ENCODE assay signal across 10 cellular contexts in genomic region chr2:42053791-42054656, GRCh38. TPM values are rescaled to one million over a fixed set of nuclear protein-coding genes. Genes with fewer than 3 reads are reported as not detected.
DNase-seq lines count a peak whose midpoint lies in the region; ATAC-seq and TF ChIP-seq lines count a peak whose summit lies in the region.
"Had no signal": no experiment of that assay in that cellular context is flagged by ENCODE, and none has a peak within 500 bp of the region (broad histone marks: within the 10 kb centered on the region; RNA-seq: fewer than 3 reads in every experiment).

No MANE protein-coding gene starts in this region.

- no peak overlapping the region for H3K14ac ChIP-seq in trophoblast cell (ENCODE audit: low read length)

- POLR2A ChIA-PET in CD8-positive, alpha-beta memory T cell (lab: Charles Lee), result no interaction called here

- no peak overlapping the region for H2BK120ac ChIP-seq in trophoblast cell (ENCODE audit: insufficient read depth, low read length, poor library complexity)

- H3K27me3 ChIP-seq in layer of hippocampus (ENCODE audit: control insufficient read depth, insufficient read depth, low read length) (no peaks in the 10 kb centered on the region), trophoblast cell (ENCODE audit: insufficient read depth, low read length) (no peaks in the 10 kb centered on the region), aorta (ENCODE audit: control insufficient read depth in 1 of 2, insufficient read depth in 2 of 2, low read length in 1 of 2) (no peaks in the 10 kb centered on the region)
- H3K27me3 ChIP-seq in CD8-positive, alpha-beta memory T cell (ENCODE audit: insufficient read depth, low read length, poor library complexity, severe bottlenecking), result no peaks in the 10 kb centered on the region

- H3K4me2 ChIP-seq in trophoblast cell (ENCODE audit: low read length), result no peak overlapping the region

- H3K36me3 ChIP-seq in trophoblast cell (ENCODE audit: control insufficient read depth in 1 of 2, insufficient read depth in 2 of 2, low read length in 2 of 2), result peaks cover 51 to 57% of the 10 kb centered on the region in 2 experiments
- H3K36me3 ChIP-seq in aorta (ENCODE audit: control insufficient read depth in 1 of 2, insufficient read depth in 2 of 2, low read length in 1 of 2), result peaks cover 5 to 18% of the 10 kb centered on the region in 2 donors
- no peaks in the 10 kb centered on the region for H3K36me3 ChIP-seq in CD8-positive, alpha-beta memory T cell (ENCODE audit: insufficient read depth, low read length)

- no peak overlapping the region for H3K23ac ChIP-seq in trophoblast cell (ENCODE audit: low read length)

- no peaks in the 10 kb centered on the region for H3K9me3 Mint-ChIP-seq in chondrocyte (ENCODE audit: low read depth)
- no peaks in the 10 kb centered on the region for H3K9me3 Mint-ChIP-seq in activated T-cell treated with anti-CD3 and anti-CD28 coated beads, Interleukin-2, amount 50 U/mL, for 24 hours
- no peaks in the 10 kb centered on the region for H3K9me3 Mint-ChIP-seq in CD8-positive, alpha-beta memory T cell
- H3K9me3 Mint-ChIP-seq: activated CD4-positive, alpha-beta T cell treated with anti-CD3 and anti-CD28 coated beads, Interleukin-2, amount 10 ng/mL, durations not matched to agents 24 days and 14 days had no signal

- H3K27me3 Mint-ChIP-seq in chondrocyte (ENCODE audit: low read depth), result no peaks in the 10 kb centered on the region
- peaks cover 31% of the 10 kb centered on the region for H3K27me3 Mint-ChIP-seq in activated T-cell treated with anti-CD3 and anti-CD28 coated beads, Interleukin-2, amount 50 U/mL, for 24 hours
- H3K27me3 Mint-ChIP-seq in CD8-positive, alpha-beta memory T cell, result peaks cover 16 to 36% of the 10 kb centered on the region in 2 donors

- peaks cover 2% of the 10 kb centered on the region for H3K79me1 ChIP-seq in trophoblast cell (ENCODE audit: low read length)

- H3K27ac Mint-ChIP-seq in chondrocyte (ENCODE audit: unreplicated experiment), result peak overlapping the region; percentile 90
- H3K27ac Mint-ChIP-seq in activated T-cell treated with anti-CD3 and anti-CD28 coated beads, Interleukin-2, amount 50 U/mL, for 24 hours, result no peak overlapping the region
- H3K27ac Mint-ChIP-seq in CD8-positive, alpha-beta memory T cell, result peak overlapping the region in 2 of 8 donors; percentile 61 to 86
- H3K27ac Mint-ChIP-seq: activated CD4-positive, alpha-beta T cell treated with anti-CD3 and anti-CD28 coated beads, Interleukin-2, amount 10 ng/mL, durations not matched to agents 24 days and 14 days had no signal

- H3K36me3 Mint-ChIP-seq in chondrocyte (ENCODE audit: low read depth), result peaks cover 47% of the 10 kb centered on the region
- no peaks in the 10 kb centered on the region for H3K36me3 Mint-ChIP-seq in activated T-cell treated with anti-CD3 and anti-CD28 coated beads, Interleukin-2, amount 50 U/mL, for 24 hours (ENCODE audit: low read depth)
- H3K36me3 Mint-ChIP-seq in CD8-positive, alpha-beta memory T cell, result no peaks in the 10 kb centered on the region

- CTCF ChIA-PET in CD8-positive, alpha-beta memory T cell (lab: Charles Lee), result no interaction called here

- no peak overlapping the region for H3K9ac ChIP-seq in trophoblast cell (ENCODE audit: low read length)

- no peak overlapping the region for H2BK5ac ChIP-seq in trophoblast cell (ENCODE audit: low read depth, low read length, poor library complexity)

- no peak overlapping the region for H4K91ac ChIP-seq in trophoblast cell (ENCODE audit: low read depth, low read length)

- peaks cover 12% of the 10 kb centered on the region for H3K79me2 ChIP-seq in trophoblast cell (ENCODE audit: control insufficient read depth, insufficient read depth, low read length, poor library complexity)

- H3K4me3 ChIP-seq in trophoblast cell (ENCODE audit: low read depth, low read length) (no peak overlapping the region), aorta (ENCODE audit: low read length in 2 of 2) (no peak overlapping the region)
- H3K4me3 ChIP-seq in CD8-positive, alpha-beta memory T cell (ENCODE audit: low read length), result no peak overlapping the region

- peak overlapping the region; percentile 24 for H2BK12ac ChIP-seq in trophoblast cell (ENCODE audit: low read length)

- peak; percentile 81 for ATAC-seq in aorta (ENCODE audit: low FRiP score)

- no peak overlapping the region for H2AK5ac ChIP-seq in trophoblast cell (ENCODE audit: low read length)

- no CpG with 5 or more reads among the region's 23 CpGs for WGBS in trophoblast cell (ENCODE audit: extremely low coverage, insufficient coverage, insufficient read length)
- 6 to 10% methylated on average over 23 of the region's 23 CpGs for WGBS in aorta, 2 donors

- H4K12ac ChIP-seq in trophoblast cell (ENCODE audit: low read depth, low read length), result no peak overlapping the region

- TF ChIP-seq CTCF in chondrocyte (IDR thresholded peaks at IDR 0.05), result no peak

- no peak overlapping the region for H2AFZ ChIP-seq in trophoblast cell (ENCODE audit: insufficient read depth, low read length, poor library complexity)

- peak overlapping the region; percentile 12 for H3K4ac ChIP-seq in trophoblast cell (ENCODE audit: low read depth, low read length)

- peak overlapping the region; percentile 95 for H3K4me3 Mint-ChIP-seq in chondrocyte (ENCODE audit: unreplicated experiment)
- H3K4me3 Mint-ChIP-seq in activated T-cell treated with anti-CD3 and anti-CD28 coated beads, Interleukin-2, amount 50 U/mL, for 24 hours, result no peak overlapping the region
- H3K4me3 Mint-ChIP-seq in CD8-positive, alpha-beta memory T cell, result no peak overlapping the region
- H3K4me3 Mint-ChIP-seq: activated CD4-positive, alpha-beta T cell treated with anti-CD3 and anti-CD28 coated beads, Interleukin-2, amount 10 ng/mL, durations not matched to agents 24 days and 14 days had no signal

- peak overlapping the region; percentile 42 for H3K18ac ChIP-seq in trophoblast cell (ENCODE audit: low read length)

- H3K4me1 Mint-ChIP-seq in chondrocyte (ENCODE audit: low read depth), result peaks cover 66% of the 10 kb centered on the region
- no peaks in the 10 kb centered on the region for H3K4me1 Mint-ChIP-seq in activated T-cell treated with anti-CD3 and anti-CD28 coated beads, Interleukin-2, amount 50 U/mL, for 24 hours (ENCODE audit: low read depth)
- H3K4me1 Mint-ChIP-seq in CD8-positive, alpha-beta memory T cell, result no peaks in the 10 kb centered on the region
- H3K4me1 Mint-ChIP-seq: activated CD4-positive, alpha-beta T cell treated with anti-CD3 and anti-CD28 coated beads, Interleukin-2, amount 10 ng/mL, durations not matched to agents 24 days and 14 days had no signal

- H4K8ac ChIP-seq in trophoblast cell (ENCODE audit: low read depth, low read length), result no peak overlapping the region

- intact Hi-C loops in aorta (cut with DNase I), result loop anchor here (2.0 to 10.0 kb wide), 4 partner anchors 57 to 1171 kb away; partner anchors contain the start of gene ZFP36L2 (in 1 of the 2)

- no peaks in the 10 kb centered on the region for H3K9me3 ChIP-seq in trophoblast cell (ENCODE audit: insufficient read depth, low read depth, low read length)
- H3K9me3 ChIP-seq in aorta (ENCODE audit: control insufficient read depth, low read length), result no peaks in the 10 kb centered on the region
- no peaks in the 10 kb centered on the region for H3K9me3 ChIP-seq in CD8-positive, alpha-beta memory T cell (ENCODE audit: low read length)

- DNase-seq in chondrocyte (ENCODE audit: low spot score) (no peak), trophoblast cell (no peak), aorta (peak; percentile 84 to 88), NCI-H1694 treated with DMSO at 0.1 percent for 48 hours (lab: John Stamatoyannopoulos, UW) (no peak)
- no peak for DNase-seq in activated T-cell treated with anti-CD3 and anti-CD28 coated beads, Interleukin-2, amount 50 U/mL, for 24 hours
- no peak for DNase-seq in CD8-positive, alpha-beta memory T cell
- DNase-seq: activated CD4-positive, alpha-beta T cell treated with anti-CD3 and anti-CD28 coated beads, Interleukin-2, amount 10 ng/mL, durations not matched to agents 24 days and 14 days; activated naive CD4-positive, alpha-beta T cell treated with Interleukin-2 at 50 U/mL for 16 hours; KBM-7 had no signal

- H3K4me1 ChIP-seq in trophoblast cell (ENCODE audit: control insufficient read depth in 1 of 2, insufficient read depth in 2 of 2, low read length in 2 of 2) (peaks cover 27 to 47% of the 10 kb centered on the region in 2 experiments), aorta (ENCODE audit: control insufficient read depth in 1 of 2, insufficient read depth in 2 of 2, low read length in 2 of 2) (peaks cover 3 to 6% of the 10 kb centered on the region in 2 donors)
- H3K4me1 ChIP-seq in CD8-positive, alpha-beta memory T cell (ENCODE audit: insufficient read depth, low read length), result no peaks in the 10 kb centered on the region

- peak overlapping the region; percentile 57 for H3K27ac ChIP-seq in layer of hippocampus (ENCODE audit: low read depth, low read length)
- no peak overlapping the region for H3K27ac ChIP-seq in trophoblast cell (ENCODE audit: low read depth, low read length)
- H3K27ac ChIP-seq in aorta (ENCODE audit: low read depth in 1 of 2, low read length in 2 of 2), result peak overlapping the region; percentile 79 to 91
- no peak overlapping the region for H3K27ac ChIP-seq in CD8-positive, alpha-beta memory T cell (ENCODE audit: low read depth, low read length)

RNA-seq across cellular contexts. Expression of gene PKDCC, which starts 6.2 kb away (rescaled TPM):
- total RNA-seq in chondrocyte (83.1 to 164 TPM (median 155 TPM) in 3 replicates), aorta (100 to 1,000 TPM; 148 to 258 TPM)
- polyA plus RNA-seq in trophoblast cell (2013), result 35.3 and 39.5 TPM in 2 replicates
- polyA plus RNA-seq in aorta, result 100 to 1,000 TPM in 1 of 2 donors, 10 to 100 TPM in 1; 48.8 to 182 TPM
- under 1 TPM in 1 of 2 experiments, not detected in 1; 0.28 TPM for total RNA-seq in CD8-positive, alpha-beta memory T cell
- 0.78 TPM for polyA plus RNA-seq in CD8-positive, alpha-beta memory T cell
- total RNA-seq: activated CD4-positive, alpha-beta T cell treated with anti-CD3 and anti-CD28 coated beads, Interleukin-2, amount 10 ng/mL, durations not matched to agents 24 days and 14 days had no signal

Comparison
In these comparisons a context has a peak if more than half of its experiments do, and no peak if none do; other contexts are left out.
1. DNase-seq: peak in aorta (2 of 2); none in chondrocyte (single experiment), trophoblast cell (0 of 2), activated T-cell treated with anti-CD3 and anti-CD28 coated beads, Interleukin-2, amount 50 U/mL, for 24 hours (single experiment), NCI-H1694 treated with DMSO at 0.1 percent for 48 hours (single experiment) and CD8-positive, alpha-beta memory T cell (0 of 5).
2. H3K27ac ChIP-seq: peak in layer of hippocampus (single experiment) and aorta (2 of 2); none in trophoblast cell (single experiment) and CD8-positive, alpha-beta memory T cell (single experiment).
3. RNA of gene PKDCC, which starts 6.2 kb away (total RNA-seq): 148 to 258 TPM in aorta and 83.1 to 164 TPM in chondrocyte; 0.28 TPM in CD8-positive, alpha-beta memory T cell; every median in the first group is over 10 times any median in the second.